14 cellular contexts compared by ENCODE assay signal in genomic region chr21:33234618-33235520, GRCh38. TPM values are rescaled to one million over a fixed set of nuclear protein-coding genes. Genes with fewer than 3 reads are reported as not detected.
A peak's percentile ranks its signal among the peaks of the same experiment; 100 is the strongest.
DNase-seq lines count a peak whose midpoint lies in the region; ATAC-seq, FAIRE-seq and TF ChIP-seq lines count a peak whose summit lies in the region.
"Had no signal": no experiment of that assay in that cellular context is flagged by ENCODE, and none has a peak within 500 bp of the region (broad histone marks: within the 10 kb centered on the region; RNA-seq: fewer than 3 reads in every experiment).

No MANE protein-coding gene starts in this region.

- no peak for FAIRE-seq in GM12892 (lab: Jason Lieb, UNC)
- FAIRE-seq: A204.1 had no signal

- no peaks in the 10 kb centered on the region for H3K9me3 Mint-ChIP-seq in activated CD4-positive, alpha-beta T cell treated with anti-CD3 and anti-CD28 coated beads for 36 hours (ENCODE audit: low read depth)
- no peaks in the 10 kb centered on the region for H3K9me3 Mint-ChIP-seq in activated naive CD8-positive, alpha-beta T cell treated with anti-CD3 and anti-CD28 coated beads, Interleukin-2, amount 10 ng/mL, durations not matched to agents 7 days and 5 days
- no peaks in the 10 kb centered on the region for H3K9me3 Mint-ChIP-seq in natural killer cell treated with Interleukin-12 subunit alpha and Interleukin-12 subunit beta and Interleukin-15 and Interleukin-18, amount 100 ng/mL, for 72 hours

- H3K4me1 Mint-ChIP-seq in activated CD4-positive, alpha-beta T cell treated with anti-CD3 and anti-CD28 coated beads for 36 hours = peaks cover 75% of the 10 kb centered on the region
- peaks cover 59% of the 10 kb centered on the region for H3K4me1 Mint-ChIP-seq in activated naive CD8-positive, alpha-beta T cell treated with anti-CD3 and anti-CD28 coated beads, Interleukin-2, amount 10 ng/mL, durations not matched to agents 7 days and 5 days
- peaks cover 58 to 73% of the 10 kb centered on the region in 2 donors for H3K4me1 Mint-ChIP-seq in natural killer cell treated with Interleukin-12 subunit alpha and Interleukin-12 subunit beta and Interleukin-15 and Interleukin-18, amount 100 ng/mL, for 72 hours (ENCODE audit: low read depth in 2 of 2)

- peaks cover 19% of the 10 kb centered on the region for H3K36me3 Mint-ChIP-seq in activated CD4-positive, alpha-beta T cell treated with anti-CD3 and anti-CD28 coated beads for 36 hours (ENCODE audit: low read depth)
- H3K36me3 Mint-ChIP-seq in activated naive CD8-positive, alpha-beta T cell treated with anti-CD3 and anti-CD28 coated beads, Interleukin-2, amount 10 ng/mL, durations not matched to agents 7 days and 5 days = peaks cover 40% of the 10 kb centered on the region
- H3K36me3 Mint-ChIP-seq in natural killer cell treated with Interleukin-12 subunit alpha and Interleukin-12 subunit beta and Interleukin-15 and Interleukin-18, amount 100 ng/mL, for 72 hours = peaks cover 11% of the 10 kb centered on the region

- H3K27ac Mint-ChIP-seq in activated CD4-positive, alpha-beta T cell treated with anti-CD3 and anti-CD28 coated beads for 36 hours = peak overlapping the region; percentile 52
- H3K27ac Mint-ChIP-seq in activated naive CD8-positive, alpha-beta T cell treated with anti-CD3 and anti-CD28 coated beads, Interleukin-2, amount 10 ng/mL, durations not matched to agents 7 days and 5 days = peak overlapping the region; percentile 27
- peak overlapping the region; percentile 26 to 34 for H3K27ac Mint-ChIP-seq in natural killer cell treated with Interleukin-12 subunit alpha and Interleukin-12 subunit beta and Interleukin-15 and Interleukin-18, amount 100 ng/mL, for 72 hours

- no peaks in the 10 kb centered on the region for H3K27me3 Mint-ChIP-seq in activated CD4-positive, alpha-beta T cell treated with anti-CD3 and anti-CD28 coated beads for 36 hours
- H3K27me3 Mint-ChIP-seq in activated naive CD8-positive, alpha-beta T cell treated with anti-CD3 and anti-CD28 coated beads, Interleukin-2, amount 10 ng/mL, durations not matched to agents 7 days and 5 days = no peaks in the 10 kb centered on the region
- H3K27me3 Mint-ChIP-seq in natural killer cell treated with Interleukin-12 subunit alpha and Interleukin-12 subunit beta and Interleukin-15 and Interleukin-18, amount 100 ng/mL, for 72 hours = no peaks in the 10 kb centered on the region

- CTCF ChIA-PET in activated CD4-positive, alpha-beta T cell treated with anti-CD3 and anti-CD28 coated beads for 36 hours (lab: Charles Lee) = interaction anchor here (0.6 to 1.7 kb wide), 4 partner anchors 38 to 230 kb away, joined by 3 to 6 read pairs (median 4); no protein-coding TSS in a partner anchor

- TF ChIP-seq POLR2A in GM12892 (IDR thresholded peaks at IDR 0.05; ENCODE audit: low read depth, low read length) = peak; percentile 58

- no peak for ATAC-seq in activated CD4-positive, alpha-beta T cell treated with anti-CD3 and anti-CD28 coated beads for 36 hours
- no peak for ATAC-seq in activated naive CD8-positive, alpha-beta T cell treated with anti-CD3 and anti-CD28 coated beads, Interleukin-2, amount 10 ng/mL, durations not matched to agents 7 days and 5 days (ENCODE audit: low read depth)
- no peak for ATAC-seq in natural killer cell treated with Interleukin-12 subunit alpha and Interleukin-12 subunit beta and Interleukin-15 and Interleukin-18, amount 100 ng/mL, for 72 hours
- ATAC-seq: left colon had no signal

- intact Hi-C loops in activated CD4-positive, alpha-beta T cell treated with anti-CD3 and anti-CD28 coated beads for 36 hours (cut with DNase I, micrococcal nuclease) = loop anchor here (5.0 to 10.0 kb wide), 4 partner anchors 32 to 710 kb away; partner anchors contain the start of genes CRYZL1 (in 1 of the 2), DONSON (in 1 of the 2), IL10RB (in 1 of the 2) and ITSN1 (in 1 of the 2)

- H3K4me3 Mint-ChIP-seq in activated CD4-positive, alpha-beta T cell treated with anti-CD3 and anti-CD28 coated beads for 36 hours = no peak overlapping the region
- H3K4me3 Mint-ChIP-seq in activated naive CD8-positive, alpha-beta T cell treated with anti-CD3 and anti-CD28 coated beads, Interleukin-2, amount 10 ng/mL, durations not matched to agents 7 days and 5 days = peak overlapping the region; percentile 24
- H3K4me3 Mint-ChIP-seq in natural killer cell treated with Interleukin-12 subunit alpha and Interleukin-12 subunit beta and Interleukin-15 and Interleukin-18, amount 100 ng/mL, for 72 hours = peak overlapping the region; percentile 36

- peak; percentile 47 for DNase-seq in activated CD4-positive, alpha-beta T cell treated with anti-CD3 and anti-CD28 coated beads for 36 hours
- no peak for DNase-seq in activated CD4-positive, alpha-beta T cell treated with anti-CD3 and anti-CD28 coated beads, Interleukin-2, amount 50 U/mL, for 48 hours
- DNase-seq in GM12892 (ENCODE audit: insufficient read length) (no peak), hippocampal formation (lab: John Stamatoyannopoulos, UW) (no peak), NCI-H2196 (lab: John Stamatoyannopoulos, UW; ENCODE audit: unreplicated experiment) (no peak), D341Med (ENCODE audit: low spot score) (no peak)
- no peak for DNase-seq in activated naive CD8-positive, alpha-beta T cell treated with anti-CD3 and anti-CD28 coated beads, Interleukin-2, amount 10 ng/mL, durations not matched to agents 7 days and 5 days
- no peak for DNase-seq in natural killer cell treated with Interleukin-12 subunit alpha and Interleukin-12 subunit beta and Interleukin-15 and Interleukin-18, amount 100 ng/mL, for 72 hours (ENCODE audit: low spot score)
- DNase-seq: activated effector memory CD4-positive, alpha-beta T cell treated with anti-CD3 and anti-CD28 coated beads, Interleukin-2, amount 50 U/mL, for 16 hours; Calu3; left colon; NCI-H2081 treated with DMSO at 0.1 percent for 48 hours; substantia nigra had no signal

- POLR2A ChIA-PET in activated CD4-positive, alpha-beta T cell treated with anti-CD3 and anti-CD28 coated beads for 36 hours (lab: Charles Lee) = interaction anchor here (0.5 to 0.8 kb wide), 4 partner anchors 21 to 508 kb away, joined by 3 to 4 read pairs (median 3); no protein-coding TSS in a partner anchor
- POLR2A ChIA-PET in activated naive CD8-positive, alpha-beta T cell treated with anti-CD3 and anti-CD28 coated beads, Interleukin-2, amount 10 ng/mL, durations not matched to agents 7 days and 5 days (lab: Charles Lee) = no interaction called here

RNA-seq across cellular contexts. Expression of gene IFNAR2, which starts 5.1 kb away (rescaled TPM):
- 10 to 100 TPM; 26.6 to 29.8 TPM for total RNA-seq in activated CD4-positive, alpha-beta T cell treated with anti-CD3 and anti-CD28 coated beads for 36 hours
- 50.3 TPM for polyA plus RNA-seq in GM12892 (2012; ENCODE audit: missing spikeins)
- 10 to 100 TPM; 68.3 to 77.6 TPM for total RNA-seq in activated naive CD8-positive, alpha-beta T cell treated with anti-CD3 and anti-CD28 coated beads, Interleukin-2, amount 10 ng/mL, durations not matched to agents 7 days and 5 days
- 10 to 100 TPM; 16.9 to 17.6 TPM for total RNA-seq in natural killer cell treated with Interleukin-12 subunit alpha and Interleukin-12 subunit beta and Interleukin-15 and Interleukin-18, amount 100 ng/mL, for 72 hours

RNA-seq across cellular contexts. Expression of gene IL10RB, which starts 31.3 kb away (rescaled TPM):
- total RNA-seq in activated CD4-positive, alpha-beta T cell treated with anti-CD3 and anti-CD28 coated beads for 36 hours = 10 to 100 TPM; 22.8 to 25.0 TPM
- polyA plus RNA-seq in GM12892 (2012; ENCODE audit: missing spikeins) = 31.1 TPM
- 10 to 100 TPM; 40.6 to 44.1 TPM for total RNA-seq in activated naive CD8-positive, alpha-beta T cell treated with anti-CD3 and anti-CD28 coated beads, Interleukin-2, amount 10 ng/mL, durations not matched to agents 7 days and 5 days
- 10 to 100 TPM; 19.9 to 22.2 TPM for total RNA-seq in natural killer cell treated with Interleukin-12 subunit alpha and Interleukin-12 subunit beta and Interleukin-15 and Interleukin-18, amount 100 ng/mL, for 72 hours
